Comparison of ENCODE assay signal across 13 cellular contexts in genomic region chr2:216536725-216537124, GRCh38. TPM values are rescaled to one million over a fixed set of nuclear protein-coding genes. Genes with fewer than 3 reads are reported as not detected.
DNase-seq lines count a peak whose midpoint lies in the region; FAIRE-seq and TF ChIP-seq lines count a peak whose summit lies in the region.
"Had no signal": no experiment of that assay in that cellular context is flagged by ENCODE, and none has a peak within 500 bp of the region (broad histone marks: within the 10 kb centered on the region; RNA-seq: fewer than 3 reads in every experiment).

No MANE protein-coding gene starts in this region.

- H3K9me3 ChIP-seq in keratinocyte (ENCODE audit: control insufficient read depth, low read depth, low read length): no peaks in the 10 kb centered on the region
- no peaks in the 10 kb centered on the region for H3K9me3 ChIP-seq in tibial artery

- H3K79me2 ChIP-seq in keratinocyte (ENCODE audit: control insufficient read depth, insufficient read depth, low read length): no peaks in the 10 kb centered on the region

- FAIRE-seq in keratinocyte (lab: Jason Lieb, UNC): peak; percentile 51

- H3K9me1 ChIP-seq in keratinocyte (ENCODE audit: control insufficient read depth, extremely low read depth, insufficient read depth, low read length): no peaks in the 10 kb centered on the region

- H3K27me3 ChIP-seq in keratinocyte (ENCODE audit: control insufficient read depth, extremely low read depth, insufficient read depth, low read length): no peaks in the 10 kb centered on the region
- H3K27me3 ChIP-seq in tibial artery: no peaks in the 10 kb centered on the region

- no peak for TF ChIP-seq CTCF in brain (conservative IDR thresholded peaks at IDR 0.05)
- no peak for TF ChIP-seq CTCF in keratinocyte (optimal IDR thresholded peaks at IDR 0.05 in 1 of 3, IDR thresholded peaks at IDR 0.05 in 1 of 3, conservative IDR thresholded peaks at IDR 0.05 in 1 of 3; ENCODE audit: extremely low read depth in 1 of 3, insufficient read depth in 2 of 3, low read length in 3 of 3)
- no peak for TF ChIP-seq CTCF in tibial artery (IDR thresholded peaks at IDR 0.05)

- H3K27ac ChIP-seq in keratinocyte (ENCODE audit: control insufficient read depth, insufficient read depth, low read length) (no peak overlapping the region), tibial artery (peak overlapping the region; percentile 12 to 79)

- in situ Hi-C loops in ACHN (cut with HindIII; ENCODE audit: low pct_ligation_motif_present, low pct_unique_long_range_greater_than_20kb, low sequenced_read_pairs): loop anchor here (25.0 kb wide), 1 partner anchor 101 kb away; the partner anchor contains the start of gene IGFBP2

- H4K20me1 ChIP-seq in keratinocyte (ENCODE audit: control insufficient read depth, extremely low read depth, insufficient read depth, low read length): no peaks in the 10 kb centered on the region

- H3K36me3 ChIP-seq in keratinocyte (ENCODE audit: control insufficient read depth in 2 of 2, extremely low read depth in 1 of 2, insufficient read depth in 2 of 2, low read length in 2 of 2) (no peaks in the 10 kb centered on the region), tibial artery (no peaks in the 10 kb centered on the region)

- peaks cover 21% of the 10 kb centered on the region for H3K36me3 Mint-ChIP-seq in brain
- H3K36me3 Mint-ChIP-seq: naive B cell had no signal

- H3K9ac ChIP-seq in keratinocyte (ENCODE audit: control insufficient read depth, extremely low read depth, insufficient read depth, low read length): no peak overlapping the region

- intact Hi-C loops in tibial artery (cut with DNase I; ENCODE audit: low total_unique reads): no loop called here

- H3K4me1 Mint-ChIP-seq in brain: peaks cover 75% of the 10 kb centered on the region
- H3K4me1 Mint-ChIP-seq: naive B cell had no signal

- H3K4me3 ChIP-seq in keratinocyte (ENCODE audit: control insufficient read depth in 2 of 3, extremely low read depth in 1 of 3, insufficient read depth in 2 of 3, low read depth in 1 of 3, low read length in 3 of 3): no peak overlapping the region
- H3K4me3 ChIP-seq in tibial artery: no peak overlapping the region

- H3K27ac Mint-ChIP-seq in brain: peak overlapping the region; percentile 82 to 91 (median 88)

- H3K4me1 ChIP-seq in keratinocyte (ENCODE audit: control insufficient read depth, extremely low read depth, insufficient read depth, low read length): peaks cover 74% of the 10 kb centered on the region
- H3K4me1 ChIP-seq in tibial artery: peaks cover 6 to 68% (median 37%) of the 10 kb centered on the region in 4 donors

- H3K9me3 Mint-ChIP-seq in brain: peaks cover 0 to 6% (median 0%) of the 10 kb centered on the region in 5 experiments

- H3K4me2 ChIP-seq in keratinocyte (ENCODE audit: control insufficient read depth, extremely low read depth, insufficient read depth, low read depth, low read length): peak overlapping the region; percentile 80

- peak overlapping the region in 1 of 5 experiments; percentile 43 for H3K4me3 Mint-ChIP-seq in brain
- H3K4me3 Mint-ChIP-seq: naive B cell, WTC11 had no signal

- dilution Hi-C loops in keratinocyte (cut with MboI; ENCODE audit: extremely low pct_ligation_motif_present, low sequenced_read_pairs): no loop called here

- H2AFZ ChIP-seq in keratinocyte (ENCODE audit: control insufficient read depth, low read length): peak overlapping the region; percentile 14

- DNase-seq in NCI-H510A treated with DMSO at 0.1 percent for 48 hours (lab: John Stamatoyannopoulos, UW): peak; percentile 51
- DNase-seq in NCI-H510A (lab: John Stamatoyannopoulos, UW): no peak
- no peak for DNase-seq in keratinocyte (ENCODE audit: low read depth, low spot score)
- no peak for DNase-seq in tibial artery
- no peak for DNase-seq in ACHN
- DNase-seq in activated naive CD4-positive, alpha-beta T cell (lab: John Stamatoyannopoulos, UW): no peak
- DNase-seq in kidney tubule cell (ENCODE audit: low spot score): no peak
- DNase-seq: cortex of kidney; hippocampal formation; naive B cell; stimulated activated CD4-positive, alpha-beta T cell treated with anti-CD3 and anti-CD28 coated beads, Interleukin-2, amount 100 ng/mL, for 24 hours had no signal

- H3K27me3 Mint-ChIP-seq in brain: no peaks in the 10 kb centered on the region

RNA-seq across cellular contexts. Expression of gene RPL37A, which starts 38.1 kb away (rescaled TPM):
- polyA plus RNA-seq in brain (ENCODE audit: insufficient read depth, low read depth, low replicate concordance): 6,566 TPM
- 1,858 to 4,257 TPM (median 3,899 TPM) in 3 replicates for polyA plus RNA-seq in keratinocyte
- 4,600 TPM for polyA plus RNA-seq in keratinocyte (2011; ENCODE audit: low read depth)
- polyA plus RNA-seq in keratinocyte (2011; cell fraction: cytosol; rRNA removed): 2,058 and 2,504 TPM in 2 replicates
- 771 and 780 TPM in 2 replicates for polyA plus RNA-seq in keratinocyte (2011; cell fraction: nucleus; rRNA removed)
- 4,782 and 6,727 TPM in 2 replicates for polyA plus RNA-seq in keratinocyte (2012; ENCODE audit: low replicate concordance)
- 404 to 934 TPM (median 861 TPM) in 3 replicates for polyA minus RNA-seq in keratinocyte
- polyA minus RNA-seq in keratinocyte (2011; cell fraction: cytosol; rRNA and poly(A)+ RNA removed): 1,907 TPM
- polyA minus RNA-seq in keratinocyte (2011; cell fraction: nucleus; rRNA and poly(A)+ RNA removed): 202 and 323 TPM in 2 replicates
